ENCODE assay signal across 2 cellular contexts in the genomic region with DNA sequence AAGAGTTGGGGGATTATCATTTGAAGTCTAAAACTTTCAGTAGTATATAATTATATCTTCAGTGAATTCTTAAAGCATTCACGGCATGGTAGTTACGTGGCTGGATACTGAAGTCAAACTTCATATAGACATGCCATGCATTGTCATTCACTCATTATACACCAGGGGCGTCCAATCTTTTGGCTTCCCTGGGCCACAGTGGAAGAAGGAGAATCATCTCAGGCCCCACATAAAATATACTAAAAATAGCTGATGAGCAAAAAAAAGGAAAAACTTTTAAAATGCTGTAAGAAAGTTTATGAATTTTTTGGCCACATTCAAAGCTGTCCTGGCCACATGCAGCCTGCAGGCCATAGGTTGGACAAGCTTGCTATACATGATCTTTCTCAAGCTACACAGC.
TF ChIP-seq lines count a peak whose summit lies in the region.

No MANE protein-coding gene starts in this region.

TF ChIP-seq in HepG2, 621 proteins besides CTCF, POLR2A, EP300 and RAD21:
- TF ChIP-seq, protein P1, sequence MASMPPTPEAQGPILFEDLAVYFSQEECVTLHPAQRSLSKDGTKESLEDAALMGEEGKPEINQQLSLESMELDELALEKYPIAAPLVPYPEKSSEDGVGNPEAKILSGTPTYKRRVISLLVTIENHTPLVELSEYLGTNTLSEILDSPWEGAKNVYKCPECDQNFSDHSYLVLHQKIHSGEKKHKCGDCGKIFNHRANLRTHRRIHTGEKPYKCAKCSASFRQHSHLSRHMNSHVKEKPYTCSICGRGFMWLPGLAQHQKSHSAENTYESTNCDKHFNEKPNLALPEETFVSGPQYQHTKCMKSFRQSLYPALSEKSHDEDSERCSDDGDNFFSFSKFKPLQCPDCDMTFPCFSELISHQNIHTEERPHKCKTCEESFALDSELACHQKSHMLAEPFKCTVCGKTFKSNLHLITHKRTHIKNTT (CRISPR knock-in tag; IDR thresholded peaks at IDR 0.05): no peak
- TF ChIP-seq SOX5 (CRISPR knock-in tag; IDR thresholded peaks at IDR 0.05; ENCODE audit: borderline replicate concordance) (no peak), ZNF17 (CRISPR knock-in tag; IDR thresholded peaks at IDR 0.05) (no peak), SETDB1 (CRISPR knock-in tag; IDR thresholded peaks at IDR 0.05; ENCODE audit: borderline replicate concordance) (no peak), ZNF441 (CRISPR knock-in tag; IDR thresholded peaks at IDR 0.05; ENCODE audit: borderline replicate concordance) (no peak), RARG (CRISPR knock-in tag; IDR thresholded peaks at IDR 0.05; ENCODE audit: low read depth) (no peak), MAFG (CRISPR knock-in tag; IDR thresholded peaks at IDR 0.05) (no peak), ZBTB7A (CRISPR knock-in tag; IDR thresholded peaks at IDR 0.05) (no peak), FOXJ3 (CRISPR knock-in tag; IDR thresholded peaks at IDR 0.05; ENCODE audit: borderline replicate concordance) (no peak), RBM39 (IDR thresholded peaks at IDR 0.05; ENCODE audit: low read depth, low read length, poor library complexity, severe bottlenecking) (no peak), PAX8 (CRISPR knock-in tag; IDR thresholded peaks at IDR 0.05; ENCODE audit: borderline replicate concordance) (no peak), CCAR2 (optimal IDR thresholded peaks at IDR 0.05; ENCODE audit: low read depth, low read length) (no peak)

TF ChIP-seq in WTC11, 78 proteins besides CTCF, POLR2A, EP300 and RAD21:
- TF ChIP-seq, protein P2, sequence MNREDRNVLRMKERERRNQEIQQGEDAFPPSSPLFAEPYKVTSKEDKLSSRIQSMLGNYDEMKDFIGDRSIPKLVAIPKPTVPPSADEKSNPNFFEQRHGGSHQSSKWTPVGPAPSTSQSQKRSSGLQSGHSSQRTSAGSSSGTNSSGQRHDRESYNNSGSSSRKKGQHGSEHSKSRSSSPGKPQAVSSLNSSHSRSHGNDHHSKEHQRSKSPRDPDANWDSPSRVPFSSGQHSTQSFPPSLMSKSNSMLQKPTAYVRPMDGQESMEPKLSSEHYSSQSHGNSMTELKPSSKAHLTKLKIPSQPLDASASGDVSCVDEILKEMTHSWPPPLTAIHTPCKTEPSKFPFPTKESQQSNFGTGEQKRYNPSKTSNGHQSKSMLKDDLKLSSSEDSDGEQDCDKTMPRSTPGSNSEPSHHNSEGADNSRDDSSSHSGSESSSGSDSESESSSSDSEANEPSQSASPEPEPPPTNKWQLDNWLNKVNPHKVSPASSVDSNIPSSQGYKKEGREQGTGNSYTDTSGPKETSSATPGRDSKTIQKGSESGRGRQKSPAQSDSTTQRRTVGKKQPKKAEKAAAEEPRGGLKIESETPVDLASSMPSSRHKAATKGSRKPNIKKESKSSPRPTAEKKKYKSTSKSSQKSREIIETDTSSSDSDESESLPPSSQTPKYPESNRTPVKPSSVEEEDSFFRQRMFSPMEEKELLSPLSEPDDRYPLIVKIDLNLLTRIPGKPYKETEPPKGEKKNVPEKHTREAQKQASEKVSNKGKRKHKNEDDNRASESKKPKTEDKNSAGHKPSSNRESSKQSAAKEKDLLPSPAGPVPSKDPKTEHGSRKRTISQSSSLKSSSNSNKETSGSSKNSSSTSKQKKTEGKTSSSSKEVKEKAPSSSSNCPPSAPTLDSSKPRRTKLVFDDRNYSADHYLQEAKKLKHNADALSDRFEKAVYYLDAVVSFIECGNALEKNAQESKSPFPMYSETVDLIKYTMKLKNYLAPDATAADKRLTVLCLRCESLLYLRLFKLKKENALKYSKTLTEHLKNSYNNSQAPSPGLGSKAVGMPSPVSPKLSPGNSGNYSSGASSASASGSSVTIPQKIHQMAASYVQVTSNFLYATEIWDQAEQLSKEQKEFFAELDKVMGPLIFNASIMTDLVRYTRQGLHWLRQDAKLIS (CRISPR knock-in tag; IDR thresholded peaks at IDR 0.05; ENCODE audit: borderline replicate concordance): no peak
- TF ChIP-seq, protein P3, sequence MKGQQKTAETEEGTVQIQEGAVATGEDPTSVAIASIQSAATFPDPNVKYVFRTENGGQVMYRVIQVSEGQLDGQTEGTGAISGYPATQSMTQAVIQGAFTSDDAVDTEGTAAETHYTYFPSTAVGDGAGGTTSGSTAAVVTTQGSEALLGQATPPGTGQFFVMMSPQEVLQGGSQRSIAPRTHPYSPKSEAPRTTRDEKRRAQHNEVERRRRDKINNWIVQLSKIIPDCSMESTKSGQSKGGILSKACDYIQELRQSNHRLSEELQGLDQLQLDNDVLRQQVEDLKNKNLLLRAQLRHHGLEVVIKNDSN (CRISPR knock-in tag; IDR thresholded peaks at IDR 0.05): no peak
- TF ChIP-seq ELF4 (CRISPR knock-in tag; IDR thresholded peaks at IDR 0.05; ENCODE audit: low read depth) (no peak), FOXJ3 (CRISPR knock-in tag; IDR thresholded peaks at IDR 0.05; ENCODE audit: borderline replicate concordance) (no peak)
